9 cellular contexts compared by ENCODE assay signal in genomic region chr11:120626791-120627190, GRCh38.
"Had no signal": no experiment of that assay in that cellular context is flagged by ENCODE, and none has a peak within 500 bp of the region (broad histone marks: within the 10 kb centered on the region; RNA-seq: fewer than 3 reads in every experiment).

No MANE protein-coding gene starts in this region.

- H3K36me3 ChIP-seq: HAP-1 had no signal

- H3K27ac Mint-ChIP-seq: GM23338, H9, HFFc6 had no signal

- H3K27ac ChIP-seq: GM23248 had no signal

- DNase-seq: GM23248, GOT3, H7, H9, HCEC 1CT, HFFc6 had no signal

- H2AFZ ChIP-seq: GM23248, GM23338 had no signal

- H3K9ac ChIP-seq: GM23248 had no signal

- H3K4me3 Mint-ChIP-seq: GM23338, H9, HFFc6 had no signal

- H3K4me2 ChIP-seq: GM23338 had no signal

- H3K4me1 ChIP-seq: HAP-1 had no signal

- ATAC-seq: GM23338, HCT116 had no signal

- H3K4me3 ChIP-seq: GM23248, GM23338, HAP-1 had no signal

- H3K9me3 Mint-ChIP-seq: GM23338, H9, HFFc6 had no signal

- H3K9me3 ChIP-seq: HAP-1 had no signal
